17 cellular contexts compared by ENCODE assay signal in the genomic region with DNA sequence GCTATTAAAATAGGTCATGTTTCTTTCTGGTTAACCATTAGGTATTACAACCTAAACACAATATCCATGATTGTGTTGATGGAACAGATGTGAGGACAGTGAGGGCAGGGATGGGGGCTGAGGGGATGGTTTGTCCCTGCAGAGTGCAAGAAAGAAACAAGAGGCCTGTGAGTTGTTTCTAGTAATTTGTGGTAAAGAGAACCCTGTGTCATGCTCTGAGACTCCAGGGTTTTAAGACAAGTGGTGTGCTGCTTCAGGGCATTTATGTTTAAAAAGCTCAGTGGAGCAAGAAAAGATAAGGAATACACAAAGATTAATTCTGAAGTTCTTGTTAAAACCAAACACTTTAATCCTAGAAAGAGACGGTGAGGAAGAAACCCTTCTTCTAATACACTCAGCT.
A peak's percentile ranks its signal among the peaks of the same experiment; 100 is the strongest.
DNase-seq lines count a peak whose midpoint lies in the region; ATAC-seq and TF ChIP-seq lines count a peak whose summit lies in the region.
"Had no signal": no experiment of that assay in that cellular context is flagged by ENCODE, and none has a peak within 500 bp of the region (broad histone marks: within the 10 kb centered on the region; RNA-seq: fewer than 3 reads in every experiment).

No MANE protein-coding gene starts in this region.

- H3K27ac Mint-ChIP-seq in stimulated activated effector memory CD8-positive, alpha-beta T cell treated with anti-CD3 and anti-CD28 coated beads, Interleukin-12 subunit alpha, Interleukin-12 subunit beta, amount 100 ng/mL, for 72 hours = no peak overlapping the region
- H3K27ac Mint-ChIP-seq: activated T-helper 1 cell treated with anti-CD3 and anti-CD28 coated beads, Interleukin-12 subunit alpha, Interleukin-12 subunit beta, Interleukin-2, Interleukin-4 antibody, amounts not matched to agents 30 ng/mL and 10 ng/mL and 1 ng/mL, durations not matched to agents 14 hours and 24 hours and 36 hours; natural killer cell had no signal

- no peaks in the 10 kb centered on the region for H3K4me1 Mint-ChIP-seq in stimulated activated effector memory CD8-positive, alpha-beta T cell treated with anti-CD3 and anti-CD28 coated beads, Interleukin-12 subunit alpha, Interleukin-12 subunit beta, amount 100 ng/mL, for 72 hours
- H3K4me1 Mint-ChIP-seq: natural killer cell had no signal

- DNase-seq in SK-MEL-5 (ENCODE audit: low read depth, low spot score) (peak; percentile 91), iris pigment epithelial cell (ENCODE audit: low read depth) (peak; percentile 57), sciatic nerve (ENCODE audit: low spot score) (no peak), Ammon's horn (ENCODE audit: low spot score) (no peak), GM13976 (ENCODE audit: low spot score) (no peak)
- DNase-seq in activated CD4-positive, CD25-positive, alpha-beta regulatory T cell (lab: John Stamatoyannopoulos, UW) = no peak
- DNase-seq in stimulated activated effector memory CD8-positive, alpha-beta T cell treated with anti-CD3 and anti-CD28 coated beads, Interleukin-12 subunit alpha, Interleukin-12 subunit beta, amount 100 ng/mL, for 72 hours (ENCODE audit: low spot score in 2 of 2) = no peak
- DNase-seq: COR-L47; effector CD4-positive, alpha-beta T cell; left lung; natural killer cell; NCI-H1105; NCI-H524; RPMI8226; substantia nigra had no signal

- intact Hi-C loops in sciatic nerve (cut with DNase I) = no loop called here

- in situ Hi-C loops in SK-MEL-5 (cut with HindIII; ENCODE audit: low pct_unique_long_range_greater_than_20kb, low sequenced_read_pairs) (no loop called here), GM13976 (cut with MboI; ENCODE audit: low sequenced_read_pairs, unreplicated experiment) (no loop called here)

- no peak overlapping the region for H3K4me3 Mint-ChIP-seq in stimulated activated effector memory CD8-positive, alpha-beta T cell treated with anti-CD3 and anti-CD28 coated beads, Interleukin-12 subunit alpha, Interleukin-12 subunit beta, amount 100 ng/mL, for 72 hours
- H3K4me3 Mint-ChIP-seq: activated T-helper 1 cell treated with anti-CD3 and anti-CD28 coated beads, Interleukin-12 subunit alpha, Interleukin-12 subunit beta, Interleukin-2, Interleukin-4 antibody, amounts not matched to agents 30 ng/mL and 10 ng/mL and 1 ng/mL, durations not matched to agents 14 hours and 24 hours and 36 hours; natural killer cell had no signal

- H3K9me3 Mint-ChIP-seq in stimulated activated effector memory CD8-positive, alpha-beta T cell treated with anti-CD3 and anti-CD28 coated beads, Interleukin-12 subunit alpha, Interleukin-12 subunit beta, amount 100 ng/mL, for 72 hours = peaks cover 12% of the 10 kb centered on the region
- H3K9me3 Mint-ChIP-seq: activated T-helper 1 cell treated with anti-CD3 and anti-CD28 coated beads, Interleukin-12 subunit alpha, Interleukin-12 subunit beta, Interleukin-2, Interleukin-4 antibody, amounts not matched to agents 30 ng/mL and 10 ng/mL and 1 ng/mL, durations not matched to agents 14 hours and 24 hours and 36 hours had no signal

- ATAC-seq in GM18517 (IDR thresholded peaks at IDR 0.05; ENCODE audit: unreplicated experiment) = peak; percentile 23
- ATAC-seq in sciatic nerve = peak; percentile 43
- ATAC-seq in stimulated activated effector memory CD8-positive, alpha-beta T cell treated with anti-CD3 and anti-CD28 coated beads, Interleukin-12 subunit alpha, Interleukin-12 subunit beta, amount 100 ng/mL, for 72 hours = no peak
- ATAC-seq: natural killer cell had no signal

- H3K36me3 Mint-ChIP-seq in stimulated activated effector memory CD8-positive, alpha-beta T cell treated with anti-CD3 and anti-CD28 coated beads, Interleukin-12 subunit alpha, Interleukin-12 subunit beta, amount 100 ng/mL, for 72 hours = no peaks in the 10 kb centered on the region
- H3K36me3 Mint-ChIP-seq: natural killer cell had no signal

- no peak for TF ChIP-seq CTCF in GM13976 (IDR thresholded peaks at IDR 0.05; ENCODE audit: borderline replicate concordance, control extremely low read depth, extremely low read depth, insufficient read depth, missing control alignments)

Comparison
In these comparisons a context has a peak if more than half of its experiments do, and no peak if none do; other contexts are left out.
1. DNase-seq: peak in SK-MEL-5 (single experiment) and iris pigment epithelial cell (single experiment); none in sciatic nerve (single experiment), activated CD4-positive, CD25-positive, alpha-beta regulatory T cell (0 of 4), Ammon's horn (single experiment), stimulated activated effector memory CD8-positive, alpha-beta T cell treated with anti-CD3 and anti-CD28 coated beads, Interleukin-12 subunit alpha, Interleukin-12 subunit beta, amount 100 ng/mL, for 72 hours (0 of 2) and GM13976 (single experiment).